Comparison of ENCODE assay signal across 8 cellular contexts in the genomic region with DNA sequence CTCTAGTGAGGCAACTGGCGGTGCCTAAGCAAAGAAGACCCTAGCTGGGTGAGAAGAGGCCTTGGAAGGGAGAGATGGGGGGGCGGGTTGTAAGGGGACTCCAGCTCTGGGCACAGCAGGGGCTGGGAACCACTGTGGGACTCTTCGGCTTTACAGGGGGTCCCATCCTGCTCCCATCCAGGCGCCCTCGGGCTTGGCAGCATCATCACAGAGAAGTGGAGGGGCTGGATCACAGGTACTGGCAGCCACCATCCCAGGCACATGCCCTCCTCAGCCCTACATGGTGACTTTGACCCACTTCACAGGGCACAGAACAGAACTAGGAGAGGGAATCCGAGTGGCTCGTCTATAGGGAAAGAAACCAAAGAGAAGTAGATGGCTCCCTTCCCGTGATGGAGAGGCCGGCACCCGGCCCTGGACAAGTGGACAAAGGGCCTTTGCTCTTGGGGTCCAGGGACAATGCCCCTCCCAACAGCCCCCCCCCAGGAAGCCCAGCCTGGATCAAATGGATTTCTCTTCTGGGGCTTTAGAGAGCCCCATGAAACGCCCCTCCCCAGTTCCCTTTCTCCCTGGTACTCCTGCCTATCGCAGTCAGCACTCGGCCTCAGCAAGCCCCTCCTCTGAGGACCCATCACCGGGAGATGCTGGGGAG. TPM values are rescaled to one million over a fixed set of nuclear protein-coding genes. Genes with fewer than 3 reads are reported as not detected.
A peak's percentile ranks its signal among the peaks of the same experiment; 100 is the strongest.
DNase-seq lines count a peak whose midpoint lies in the region; ATAC-seq and TF ChIP-seq lines count a peak whose summit lies in the region.

No MANE protein-coding gene starts in this region.

- TF ChIP-seq CTCF in Caco-2 (IDR thresholded peaks at IDR 0.05; ENCODE audit: insufficient read depth in 1 of 2, low read depth in 1 of 2, low read length in 1 of 2, severe bottlenecking in 1 of 2, unreplicated experiment in 1 of 2) (no peak), PC-3 (conservative IDR thresholded peaks at IDR 0.05; ENCODE audit: low read depth, low read length) (no peak), esophagus muscularis mucosa (IDR thresholded peaks at IDR 0.05) (no peak)

- H2AK5ac ChIP-seq in trophoblast cell (ENCODE audit: low read length): no peak overlapping the region

- no peak overlapping the region for H2AFZ ChIP-seq in PC-3 (ENCODE audit: low read length)
- H2AFZ ChIP-seq in trophoblast cell (ENCODE audit: insufficient read depth, low read length, poor library complexity): no peak overlapping the region

- H3K9me2 ChIP-seq in PC-3 (replicated peaks; ENCODE audit: low read length): no peaks in the 10 kb centered on the region

- no peak overlapping the region for H3K4ac ChIP-seq in trophoblast cell (ENCODE audit: low read depth, low read length)

- H3K27ac ChIP-seq in PC-3 (ENCODE audit: low read length) (no peak overlapping the region), esophagus muscularis mucosa (replicated peaks in 1 of 4) (peak overlapping the region; percentile 91 to 95 (median 93)), trophoblast cell (ENCODE audit: low read depth, low read length) (no peak overlapping the region)

- H4K20me1 ChIP-seq in PC-3 (ENCODE audit: low read length): peaks cover 38% of the 10 kb centered on the region; the same call in 1 of the 2 replicates

- H4K91ac ChIP-seq in trophoblast cell (ENCODE audit: low read depth, low read length): no peak overlapping the region

- no peak overlapping the region for H2BK5ac ChIP-seq in trophoblast cell (ENCODE audit: low read depth, low read length, poor library complexity)

- peak overlapping the region; percentile 81 for H3K9ac ChIP-seq in PC-3 (ENCODE audit: low read length)
- H3K9ac ChIP-seq in trophoblast cell (ENCODE audit: low read length): no peak overlapping the region

- H3K27me3 ChIP-seq in Caco-2 (replicated peaks; ENCODE audit: control insufficient read depth, insufficient read depth, low read length) (no peaks in the 10 kb centered on the region), PC-3 (ENCODE audit: low read length) (no peaks in the 10 kb centered on the region), esophagus muscularis mucosa (no peaks in the 10 kb centered on the region), trophoblast cell (ENCODE audit: insufficient read depth, low read length) (no peaks in the 10 kb centered on the region)

- DNase-seq in Caco-2: no peak
- DNase-seq in PC-3: no peak
- no peak for DNase-seq in esophagus muscularis mucosa (ENCODE audit: extremely low spot score)
- DNase-seq in trophoblast cell: no peak
- DNase-seq in T-helper 9 cell: no peak
- DNase-seq in SKM-1 (lab: John Stamatoyannopoulos, UW; ENCODE audit: unreplicated experiment): no peak
- no peak for DNase-seq in activated effector memory CD4-positive, alpha-beta T cell treated with anti-CD3 and anti-CD28 coated beads, Interleukin-2, amount 50 U/mL, for 16 hours
- DNase-seq in kidney glomerular epithelial cell (lab: John Stamatoyannopoulos, UW): no peak

- H3K4me1 Mint-ChIP-seq in Caco-2 (ENCODE audit: low read depth, unreplicated experiment): peaks cover 13% of the 10 kb centered on the region

- H3K23ac ChIP-seq in trophoblast cell (ENCODE audit: low read length): no peak overlapping the region

- BruUV-seq in Caco-2 (replicated peaks; lab: Mats Ljungman, UMichigan): no TSS peak
- BruUV-seq in PC-3 (replicated peaks; lab: Mats Ljungman, UMichigan): no TSS peak

- peak overlapping the region; percentile 96 for H3K4me2 ChIP-seq in PC-3 (ENCODE audit: low read length)
- peak overlapping the region; percentile 84 for H3K4me2 ChIP-seq in trophoblast cell (ENCODE audit: low read length)

- H3K36me3 ChIP-seq in Caco-2 (ENCODE audit: control insufficient read depth, insufficient read depth, low read length) (0 out of 2 replicates have a peak, but pooled peaks cover 3% of the 10 kb centered on the region), PC-3 (ENCODE audit: low read depth, low read length) (no peaks in the 10 kb centered on the region), esophagus muscularis mucosa (no peaks in the 10 kb centered on the region), trophoblast cell (ENCODE audit: control insufficient read depth in 1 of 2, insufficient read depth in 2 of 2, low read length in 2 of 2) (peaks cover 0 to 1% of the 10 kb centered on the region in 2 experiments)

- no peak overlapping the region for H3K18ac ChIP-seq in trophoblast cell (ENCODE audit: low read length)

- TF ChIP-seq EP300 in esophagus muscularis mucosa (IDR thresholded peaks at IDR 0.05): no peak

- POLR2A ChIA-PET in Caco-2 (lab: Charles Lee): interaction anchor here (1.2 kb wide), 1 partner anchor 96 kb away, joined by 3 read pairs; no protein-coding TSS in a partner anchor
- POLR2A ChIA-PET in PC-3 (lab: Charles Lee; ENCODE audit: unreplicated experiment): interaction anchor here (0.6 kb wide), 1 partner anchor 590 kb away, joined by 8 read pairs; no protein-coding TSS in a partner anchor

- intact Hi-C loops in Caco-2 (cut with micrococcal nuclease; ENCODE audit: unreplicated experiment) (no loop called here), PC-3 (cut with micrococcal nuclease) (no loop called here), esophagus muscularis mucosa (cut with DNase I) (no loop called here)

- CTCF ChIA-PET in Caco-2 (lab: Charles Lee) (interaction anchor here (1.5 kb wide), 2 partner anchors 89 to 92 kb away, joined by 7 to 12 read pairs; no protein-coding TSS in a partner anchor), PC-3 (lab: Charles Lee) (interaction anchor here (0.5 kb wide), 1 partner anchor 719 kb away, joined by 3 read pairs; no protein-coding TSS in a partner anchor)

- no peak overlapping the region for H2BK12ac ChIP-seq in trophoblast cell (ENCODE audit: low read length)

- no peak for ATAC-seq in PC-3

- no peak overlapping the region for H2BK120ac ChIP-seq in trophoblast cell (ENCODE audit: insufficient read depth, low read length, poor library complexity)

- H3F3A ChIP-seq in PC-3 (ENCODE audit: low read length, unreplicated experiment): no peaks in the 10 kb centered on the region

- no peak for TF ChIP-seq POLR2A in esophagus muscularis mucosa (IDR thresholded peaks at IDR 0.05; ENCODE audit: low read depth)

- no peak overlapping the region for H3K4me3 Mint-ChIP-seq in Caco-2 (ENCODE audit: unreplicated experiment)

- H3K9me3 Mint-ChIP-seq in Caco-2 (ENCODE audit: unreplicated experiment): no peaks in the 10 kb centered on the region

- H3K14ac ChIP-seq in trophoblast cell (ENCODE audit: low read length): no peak overlapping the region

- no peaks in the 10 kb centered on the region for H3K27me3 Mint-ChIP-seq in Caco-2 (ENCODE audit: insufficient read depth, unreplicated experiment)

- no peak overlapping the region for H4K12ac ChIP-seq in trophoblast cell (ENCODE audit: low read depth, low read length)

- no peak overlapping the region for H4K8ac ChIP-seq in trophoblast cell (ENCODE audit: low read depth, low read length)

- peaks cover 8% of the 10 kb centered on the region for H3K79me1 ChIP-seq in trophoblast cell (ENCODE audit: low read length)

- H3K9me3 ChIP-seq in Caco-2 (no peaks in the 10 kb centered on the region), PC-3 (ENCODE audit: low read length) (no peaks in the 10 kb centered on the region), esophagus muscularis mucosa (no peaks in the 10 kb centered on the region), trophoblast cell (ENCODE audit: insufficient read depth, low read depth, low read length) (no peaks in the 10 kb centered on the region)

- H3K36me3 Mint-ChIP-seq in Caco-2 (ENCODE audit: insufficient read depth, unreplicated experiment): no peaks in the 10 kb centered on the region

- H3K4me1 ChIP-seq in Caco-2 (peaks cover 5% of the 10 kb centered on the region), PC-3 (ENCODE audit: insufficient read depth, low read length) (peaks cover 53% of the 10 kb centered on the region), esophagus muscularis mucosa (peaks cover 60 to 76% (median 72%) of the 10 kb centered on the region in 4 donors), trophoblast cell (ENCODE audit: control insufficient read depth in 1 of 2, insufficient read depth in 2 of 2, low read length in 2 of 2) (peaks cover 21 to 30% of the 10 kb centered on the region in 2 experiments)

- WGBS in esophagus muscularis mucosa: 39% methylated on average over 13 of the region's 14 CpGs
- no CpG with 5 or more reads among the region's 14 CpGs for WGBS in trophoblast cell (ENCODE audit: extremely low coverage, insufficient coverage, insufficient read length)

- H3K79me2 ChIP-seq in PC-3 (ENCODE audit: low read length): peaks cover 67% of the 10 kb centered on the region
- H3K79me2 ChIP-seq in trophoblast cell (ENCODE audit: control insufficient read depth, insufficient read depth, low read length, poor library complexity): peaks cover 8% of the 10 kb centered on the region

- no peak overlapping the region for H3K27ac Mint-ChIP-seq in Caco-2 (ENCODE audit: unreplicated experiment)

- peak overlapping the region; percentile 84 for H3K4me3 ChIP-seq in Caco-2 (ENCODE audit: low read depth, low read length)
- H3K4me3 ChIP-seq in PC-3 (ENCODE audit: low read length): peak overlapping the region; percentile 96
- H3K4me3 ChIP-seq in esophagus muscularis mucosa: peak overlapping the region; percentile 71 to 91 (median 81)
- H3K4me3 ChIP-seq in trophoblast cell (ENCODE audit: low read depth, low read length): peak overlapping the region; percentile 81

RNA-seq across cellular contexts. Expression of a gene that starts 54.0 kb away (rescaled TPM):
- total RNA-seq in Caco-2 (2022) (49.6 and 50.2 TPM in 2 replicates), PC-3 (2014; rRNA removed) (86.8 and 110 TPM in 2 replicates), esophagus muscularis mucosa (100 to 1,000 TPM in 1 of 4 donors, 10 to 100 TPM in 3; 53.6 to 101 (median 80.7) TPM)
- polyA plus RNA-seq in trophoblast cell (2013): 50.0 and 52.3 TPM in 2 replicates

Comparison
In these comparisons a context has a peak if more than half of its experiments do, and no peak if none do; other contexts are left out.
1. H3K27ac ChIP-seq: peak in esophagus muscularis mucosa (4 of 4); none in PC-3 (single experiment) and trophoblast cell (single experiment).
2. Peak in every context shown above with its lines, with median percentiles within 50 percentile points of each other: H3K4me3 ChIP-seq.